Comparison of ENCODE assay signal across 8 cellular contexts in the genomic region with DNA sequence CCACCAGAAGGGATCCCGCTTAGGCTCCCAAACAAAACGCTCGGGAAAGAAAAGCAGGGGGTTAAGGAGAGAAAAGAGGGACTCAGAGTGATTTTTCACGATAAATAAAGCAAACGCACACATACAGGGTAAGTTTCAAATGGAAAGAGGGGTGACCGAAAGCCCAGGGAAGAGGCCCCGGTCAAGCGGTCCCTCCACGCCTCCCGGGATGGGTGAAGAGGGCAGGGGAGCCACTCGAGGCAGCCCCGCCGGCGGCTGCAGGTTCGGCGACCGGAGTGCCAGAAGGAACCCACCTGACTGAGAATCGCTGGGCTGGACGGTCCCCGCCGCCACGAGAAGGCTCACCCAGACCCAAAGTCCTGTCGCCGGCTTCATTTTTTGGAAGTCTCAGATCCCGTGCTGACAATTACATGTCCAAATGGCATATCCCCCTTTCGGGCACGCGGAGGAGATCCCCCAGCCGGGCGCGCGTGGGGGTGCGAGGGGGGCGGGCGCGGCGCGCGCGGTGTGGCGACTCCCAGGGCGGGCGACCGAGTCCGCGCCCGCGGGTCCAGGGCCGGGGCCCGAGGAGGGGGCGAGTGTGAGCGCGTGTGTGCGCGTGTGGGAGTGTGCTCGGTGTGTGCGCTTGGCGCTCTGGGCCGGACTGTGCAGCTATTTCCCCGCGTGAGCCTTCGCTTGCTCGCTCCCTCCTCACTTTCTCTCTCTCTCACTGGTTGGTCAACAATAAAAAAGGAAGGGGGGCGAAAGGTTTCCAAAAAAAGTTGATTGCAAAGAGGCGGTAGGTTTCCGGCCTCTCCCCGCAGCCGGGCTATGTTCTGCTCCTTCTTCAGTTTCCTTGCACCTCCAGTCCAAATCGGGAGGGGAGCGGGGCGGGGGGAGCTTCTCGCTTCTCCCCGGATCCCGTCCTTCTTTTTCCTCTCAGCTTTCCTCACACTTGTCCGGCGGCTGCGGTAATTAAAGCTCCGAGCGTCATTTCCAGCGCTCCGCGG. TPM values are rescaled to one million over a fixed set of nuclear protein-coding genes. Genes with fewer than 3 reads are reported as not detected.
DNase-seq lines count a peak whose midpoint lies in the region; ATAC-seq and TF ChIP-seq lines count a peak whose summit lies in the region.

Gene ERBB4, minus strand, starts transcription at position 647 of the 989 bp plus-strand sequence. Its CDS starts 272 bp downstream, at position 375.

- in situ Hi-C loops in astrocyte of the spinal cord (cut with HindIII; ENCODE audit: low sequenced_read_pairs): no loop called here

- peak within 1 kb of the TSS; percentile 43 for H3K4me3 ChIP-seq in BJ (ENCODE audit: low read depth, low read length)
- H3K4me3 ChIP-seq in HFF-Myc (replicated peaks; ENCODE audit: low read depth, low read length): peak within 1 kb of the TSS; percentile 32
- peak within 1 kb of the TSS; percentile 61 for H3K4me3 ChIP-seq in astrocyte of the spinal cord (ENCODE audit: low read depth, low read length)
- H3K4me3 ChIP-seq in skeletal muscle tissue (ENCODE audit: low read length in 3 of 3): peak within 1 kb of the TSS; percentile 80 to 86 (median 82)

- no peaks in the 10 kb centered on the region for H3K36me3 ChIP-seq in BJ (ENCODE audit: control insufficient read depth, insufficient read depth, low read length)
- no peaks in the 10 kb centered on the region for H3K36me3 ChIP-seq in skeletal muscle tissue (ENCODE audit: control insufficient read depth in 3 of 3, insufficient read depth in 3 of 3, low read length in 3 of 3)

- peak within 1 kb of the TSS; percentile 70 for H3K27ac ChIP-seq in skeletal muscle tissue (ENCODE audit: low read depth, low read length)

- no peak for TF ChIP-seq CTCF in BJ (IDR thresholded peaks at IDR 0.05; ENCODE audit: insufficient read depth, low read depth, low read length)
- no peak for TF ChIP-seq CTCF in HFF-Myc (IDR thresholded peaks at IDR 0.05; ENCODE audit: low read depth, low read length, missing control alignments)
- TF ChIP-seq CTCF in astrocyte of the spinal cord (IDR thresholded peaks at IDR 0.05; ENCODE audit: low read depth, low read length): no peak

- H3K4me1 ChIP-seq in skeletal muscle tissue (ENCODE audit: control insufficient read depth in 3 of 3, insufficient read depth in 3 of 3, low read length in 3 of 3): peaks cover 6 to 15% (median 14%) of the 10 kb centered on the region in 3 donors

- CTCF ChIA-PET in BJ (lab: Yijun Ruan, JAX): no interaction called here

- peak within 1 kb of the TSS; percentile 73 to 90 (median 85) for H3K9ac ChIP-seq in skeletal muscle tissue (ENCODE audit: low read depth in 1 of 3, low read length in 3 of 3)

- POLR2A ChIA-PET in BJ (lab: Charles Lee): no interaction called here

- peaks cover 28% of the 10 kb centered on the region for H3K27me3 ChIP-seq in BJ (ENCODE audit: control insufficient read depth, insufficient read depth, low read length)
- no peaks in the 10 kb centered on the region for H3K27me3 ChIP-seq in skeletal muscle tissue (ENCODE audit: control insufficient read depth in 3 of 3, insufficient read depth in 3 of 3, low read length in 3 of 3)

- DNase-seq in BJ (ENCODE audit: low read depth) (no peak), HFF-Myc (ENCODE audit: extremely low read depth, low read depth) (no peak), astrocyte of the spinal cord (ENCODE audit: low read depth, low spot score) (no peak), iPS-NIHi11 (ENCODE audit: low spot score) (peak; percentile 19), kidney glomerular epithelial cell (lab: John Stamatoyannopoulos, UW) (no peak), NCI-H1930 (lab: John Stamatoyannopoulos, UW) (no peak)

- no peak for ATAC-seq in HG02973 (IDR thresholded peaks at IDR 0.05; ENCODE audit: unreplicated experiment)

- no peaks in the 10 kb centered on the region for H3K9me3 ChIP-seq in skeletal muscle tissue (ENCODE audit: control insufficient read depth in 3 of 3, low read length in 3 of 3)

RNA-seq across cellular contexts. Expression of gene ERBB4, which starts in this region (rescaled TPM):
- polyA plus RNA-seq in BJ (2011; rRNA removed): not detected in 2 replicates
- not detected in 2 replicates for polyA minus RNA-seq in BJ (2011; rRNA and poly(A)+ RNA removed)
- 9.9 TPM for total RNA-seq in skeletal muscle tissue

Comparison
In these comparisons a context has a peak if more than half of its experiments do, and no peak if none do; other contexts are left out.
1. H3K4me3 ChIP-seq: peak in every context shown above with its lines; median percentile 82 in skeletal muscle tissue; 61 in astrocyte of the spinal cord; 43 in BJ; 32 in HFF-Myc.